In the genomic region with DNA sequence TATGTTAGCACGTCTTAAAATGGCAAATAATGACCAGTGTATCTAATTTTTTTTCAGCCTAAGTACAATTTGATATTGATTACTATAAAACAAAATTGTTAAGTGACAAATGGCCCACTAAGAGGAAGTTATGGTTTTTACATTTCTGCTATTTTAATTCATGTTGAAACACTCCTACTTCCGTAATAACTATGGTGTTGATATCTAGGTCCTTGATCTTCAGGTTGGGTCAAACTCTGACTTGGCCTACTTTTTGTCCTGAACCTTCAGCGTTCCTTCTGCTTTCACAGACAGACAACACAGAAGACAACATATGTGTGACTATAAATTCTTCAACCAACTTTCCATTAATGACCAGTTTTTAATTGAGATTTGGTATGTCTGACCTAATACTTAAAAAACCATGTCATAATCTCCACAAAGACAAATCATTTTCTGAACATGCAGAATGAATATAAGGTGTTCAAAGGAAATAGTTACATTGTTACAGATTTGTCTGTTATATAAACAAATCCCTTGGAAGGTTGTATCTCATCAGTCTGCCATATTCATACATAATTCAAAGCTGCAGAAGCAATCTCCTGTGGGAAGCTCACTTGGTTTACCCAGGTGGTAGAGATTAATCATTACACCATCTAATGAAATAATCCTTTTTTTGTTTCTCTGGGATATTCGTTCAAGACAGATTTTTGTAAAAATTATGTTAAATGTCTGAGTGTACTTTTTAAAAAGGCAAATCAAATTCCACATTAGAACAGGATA, we compare ENCODE assay signal across 1 cellular context.
TF ChIP-seq lines count a peak whose summit lies in the region.

No MANE protein-coding gene starts in this region.

TF ChIP-seq in SK-N-SH, 30 proteins besides CTCF, POLR2A, EP300 and RAD21 (continued from another document):
- TF ChIP-seq, protein P1, sequence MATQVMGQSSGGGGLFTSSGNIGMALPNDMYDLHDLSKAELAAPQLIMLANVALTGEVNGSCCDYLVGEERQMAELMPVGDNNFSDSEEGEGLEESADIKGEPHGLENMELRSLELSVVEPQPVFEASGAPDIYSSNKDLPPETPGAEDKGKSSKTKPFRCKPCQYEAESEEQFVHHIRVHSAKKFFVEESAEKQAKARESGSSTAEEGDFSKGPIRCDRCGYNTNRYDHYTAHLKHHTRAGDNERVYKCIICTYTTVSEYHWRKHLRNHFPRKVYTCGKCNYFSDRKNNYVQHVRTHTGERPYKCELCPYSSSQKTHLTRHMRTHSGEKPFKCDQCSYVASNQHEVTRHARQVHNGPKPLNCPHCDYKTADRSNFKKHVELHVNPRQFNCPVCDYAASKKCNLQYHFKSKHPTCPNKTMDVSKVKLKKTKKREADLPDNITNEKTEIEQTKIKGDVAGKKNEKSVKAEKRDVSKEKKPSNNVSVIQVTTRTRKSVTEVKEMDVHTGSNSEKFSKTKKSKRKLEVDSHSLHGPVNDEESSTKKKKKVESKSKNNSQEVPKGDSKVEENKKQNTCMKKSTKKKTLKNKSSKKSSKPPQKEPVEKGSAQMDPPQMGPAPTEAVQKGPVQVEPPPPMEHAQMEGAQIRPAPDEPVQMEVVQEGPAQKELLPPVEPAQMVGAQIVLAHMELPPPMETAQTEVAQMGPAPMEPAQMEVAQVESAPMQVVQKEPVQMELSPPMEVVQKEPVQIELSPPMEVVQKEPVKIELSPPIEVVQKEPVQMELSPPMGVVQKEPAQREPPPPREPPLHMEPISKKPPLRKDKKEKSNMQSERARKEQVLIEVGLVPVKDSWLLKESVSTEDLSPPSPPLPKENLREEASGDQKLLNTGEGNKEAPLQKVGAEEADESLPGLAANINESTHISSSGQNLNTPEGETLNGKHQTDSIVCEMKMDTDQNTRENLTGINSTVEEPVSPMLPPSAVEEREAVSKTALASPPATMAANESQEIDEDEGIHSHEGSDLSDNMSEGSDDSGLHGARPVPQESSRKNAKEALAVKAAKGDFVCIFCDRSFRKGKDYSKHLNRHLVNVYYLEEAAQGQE (IDR thresholded peaks at IDR 0.05; ENCODE audit: low read depth, low read length), result no peak
- TF ChIP-seq MEF2A (IDR thresholded peaks at IDR 0.05; ENCODE audit: borderline replicate concordance, low read depth), result no peak
- no peak for TF ChIP-seq SMC3 (IDR thresholded peaks at IDR 0.05; ENCODE audit: low read depth, low read length)
- TF ChIP-seq MXI1 (IDR thresholded peaks at IDR 0.05; ENCODE audit: low read depth, low read length), result no peak
- TF ChIP-seq, protein P2, sequence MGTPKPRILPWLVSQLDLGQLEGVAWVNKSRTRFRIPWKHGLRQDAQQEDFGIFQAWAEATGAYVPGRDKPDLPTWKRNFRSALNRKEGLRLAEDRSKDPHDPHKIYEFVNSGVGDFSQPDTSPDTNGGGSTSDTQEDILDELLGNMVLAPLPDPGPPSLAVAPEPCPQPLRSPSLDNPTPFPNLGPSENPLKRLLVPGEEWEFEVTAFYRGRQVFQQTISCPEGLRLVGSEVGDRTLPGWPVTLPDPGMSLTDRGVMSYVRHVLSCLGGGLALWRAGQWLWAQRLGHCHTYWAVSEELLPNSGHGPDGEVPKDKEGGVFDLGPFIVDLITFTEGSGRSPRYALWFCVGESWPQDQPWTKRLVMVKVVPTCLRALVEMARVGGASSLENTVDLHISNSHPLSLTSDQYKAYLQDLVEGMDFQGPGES (IDR thresholded peaks at IDR 0.05; ENCODE audit: low read depth, low read length), result no peak
- TF ChIP-seq POLR2AphosphoS5 (IDR thresholded peaks at IDR 0.05; ENCODE audit: low read depth, low read length), result no peak
- no peak for TF ChIP-seq RFX5 (IDR thresholded peaks at IDR 0.05; ENCODE audit: low read length)
- no peak for TF ChIP-seq TAF1 (IDR thresholded peaks at IDR 0.05; ENCODE audit: borderline replicate concordance, low read depth, low read length)
